13 cellular contexts compared by ENCODE assay signal in genomic region chr14:69980457-69981414, GRCh38.
A peak's percentile ranks its signal among the peaks of the same experiment; 100 is the strongest.
DNase-seq lines count a peak whose midpoint lies in the region; ATAC-seq, FAIRE-seq and TF ChIP-seq lines count a peak whose summit lies in the region.
"Had no signal": no experiment of that assay in that cellular context is flagged by ENCODE, and none has a peak within 500 bp of the region (broad histone marks: within the 10 kb centered on the region; RNA-seq: fewer than 3 reads in every experiment).

No MANE protein-coding gene starts in this region.

- H3K4me2 ChIP-seq in A549 (no peak overlapping the region), keratinocyte (ENCODE audit: control insufficient read depth, extremely low read depth, insufficient read depth, low read depth, low read length) (peak overlapping the region; percentile 17)

- H3K4me3 ChIP-seq in A549 (no peak overlapping the region), keratinocyte (ENCODE audit: control insufficient read depth in 2 of 3, extremely low read depth in 1 of 3, insufficient read depth in 2 of 3, low read depth in 1 of 3, low read length in 3 of 3) (no peak overlapping the region)
- H3K4me3 ChIP-seq: cardiac muscle cell, upper lobe of left lung had no signal

- no peak for TF ChIP-seq RAD21 in A549 (conservative IDR thresholded peaks at IDR 0.05 in 1 of 2, IDR thresholded peaks at IDR 0.05 in 1 of 2)

- ATAC-seq in A549 (no peak), HG02798 (IDR thresholded peaks at IDR 0.05; ENCODE audit: poor library complexity, unreplicated experiment) (no peak)

- TF ChIP-seq CTCF in A549 (IDR thresholded peaks at IDR 0.05) (no peak), keratinocyte (optimal IDR thresholded peaks at IDR 0.05 in 1 of 3, IDR thresholded peaks at IDR 0.05 in 1 of 3, conservative IDR thresholded peaks at IDR 0.05 in 1 of 3; ENCODE audit: extremely low read depth in 1 of 3, insufficient read depth in 2 of 3, low read length in 3 of 3) (no peak)

- WGBS in A549 (ENCODE audit: missing lambda C conversion rate) = 64% methylated on average over 15 of the region's 15 CpGs

- peak overlapping the region; percentile 53 for H3K9ac ChIP-seq in keratinocyte (ENCODE audit: control insufficient read depth, extremely low read depth, insufficient read depth, low read length)

- no peaks in the 10 kb centered on the region for H3K36me3 ChIP-seq in keratinocyte (ENCODE audit: control insufficient read depth in 2 of 2, extremely low read depth in 1 of 2, insufficient read depth in 2 of 2, low read length in 2 of 2)
- H3K36me3 ChIP-seq: cardiac muscle cell, upper lobe of left lung had no signal

- H4K20me1 ChIP-seq in keratinocyte (ENCODE audit: control insufficient read depth, extremely low read depth, insufficient read depth, low read length) = no peaks in the 10 kb centered on the region

- POLR2A ChIA-PET in A549 (lab: Yijun Ruan, JAX) = interaction anchor here (1.0 kb wide), 1 partner anchor 102 kb away, joined by 3 read pairs; the partner anchor contains the start of gene SMOC1

- TF ChIP-seq EP300 in A549 (IDR thresholded peaks at IDR 0.05) = no peak

- FAIRE-seq in A549 (lab: Jason Lieb, UNC) (no peak), keratinocyte (lab: Jason Lieb, UNC) (peak; percentile 95)
- FAIRE-seq: A204.1 had no signal

- dilution Hi-C loops in keratinocyte (cut with MboI; ENCODE audit: extremely low pct_ligation_motif_present, low sequenced_read_pairs) = no loop called here

- H3K27me3 ChIP-seq in keratinocyte (ENCODE audit: control insufficient read depth, extremely low read depth, insufficient read depth, low read length) = no peaks in the 10 kb centered on the region
- H3K27me3 ChIP-seq: cardiac muscle cell, upper lobe of left lung had no signal

- CTCF ChIA-PET in A549 (lab: Yijun Ruan, JAX) = interaction anchor here (1.8 kb wide), 1 partner anchor 93 kb away, joined by 5 read pairs; no protein-coding TSS in a partner anchor

- H2AFZ ChIP-seq in keratinocyte (ENCODE audit: control insufficient read depth, low read length) = peak overlapping the region; percentile 27

- no peaks in the 10 kb centered on the region for H3K79me2 ChIP-seq in keratinocyte (ENCODE audit: control insufficient read depth, insufficient read depth, low read length)

- TF ChIP-seq POLR2A in A549 (IDR thresholded peaks at IDR 0.05; ENCODE audit: low read length) = no peak

- H3K9me3 ChIP-seq in A549 (no peaks in the 10 kb centered on the region), keratinocyte (ENCODE audit: control insufficient read depth, low read depth, low read length) (no peaks in the 10 kb centered on the region)
- H3K9me3 ChIP-seq: upper lobe of left lung had no signal

- peaks cover 38% of the 10 kb centered on the region for H3K4me1 ChIP-seq in A549
- H3K4me1 ChIP-seq in keratinocyte (ENCODE audit: control insufficient read depth, extremely low read depth, insufficient read depth, low read length) = peaks cover 41% of the 10 kb centered on the region
- H3K4me1 ChIP-seq: upper lobe of left lung had no signal

- DNase-seq in A549 (ENCODE audit: low read depth in 1 of 2, low spot score in 1 of 2) (no peak), NCI-H2029 (lab: John Stamatoyannopoulos, UW) (peak; percentile 59), amygdala (lab: John Stamatoyannopoulos, UW) (peak in 44 of 56 donors; percentile 9 to 79 (median 45)), keratinocyte (ENCODE audit: low read depth, low spot score) (peak; percentile 84), OCI-M1 (lab: John Stamatoyannopoulos, UW) (no peak)
- no peak for DNase-seq in activated CD4-positive, alpha-beta T cell treated with anti-CD3 and anti-CD28 coated beads for 4 hours
- no peak for DNase-seq in NK-92 treated with Interleukin-12 subunit alpha and Interleukin-12 subunit beta, amount 100 ng/mL, for 24 hours (lab: John Stamatoyannopoulos, UW)
- DNase-seq: activated CD4-positive, alpha-beta T cell treated with anti-CD3 and anti-CD28 coated beads for 48 hours; DND-41; upper lobe of left lung had no signal

- no peaks in the 10 kb centered on the region for H3K9me1 ChIP-seq in keratinocyte (ENCODE audit: control insufficient read depth, extremely low read depth, insufficient read depth, low read length)

- H3K27ac ChIP-seq in A549 (peak overlapping the region; percentile 50 to 54; a peak in 5 of 6 replicates), keratinocyte (ENCODE audit: control insufficient read depth, insufficient read depth, low read length) (peak overlapping the region; percentile 75)
- H3K27ac ChIP-seq: cardiac muscle cell, upper lobe of left lung had no signal

TF ChIP-seq in A549, 52 proteins besides CTCF, POLR2A, EP300 and RAD21:
- TF ChIP-seq FOSL2 (IDR thresholded peaks at IDR 0.05) (no peak), FOSL2 (CRISPR knock-in tag; IDR thresholded peaks at IDR 0.05) (no peak), HOXB5 (CRISPR knock-in tag; IDR thresholded peaks at IDR 0.05) (no peak), JUNB (IDR thresholded peaks at IDR 0.05) (no peak), HOXA7 (CRISPR knock-in tag; IDR thresholded peaks at IDR 0.05) (no peak), MAZ (IDR thresholded peaks at IDR 0.05; ENCODE audit: borderline replicate concordance, low read depth, low read length) (no peak), PHF8 (IDR thresholded peaks at IDR 0.05; ENCODE audit: borderline replicate concordance, low read depth) (no peak), ELK1 (IDR thresholded peaks at IDR 0.05; ENCODE audit: low read depth, low read length) (no peak), BCL3 (IDR thresholded peaks at IDR 0.05) (no peak), TP53 (CRISPR knock-in tag; IDR thresholded peaks at IDR 0.05) (no peak)
- TF ChIP-seq, protein P1, sequence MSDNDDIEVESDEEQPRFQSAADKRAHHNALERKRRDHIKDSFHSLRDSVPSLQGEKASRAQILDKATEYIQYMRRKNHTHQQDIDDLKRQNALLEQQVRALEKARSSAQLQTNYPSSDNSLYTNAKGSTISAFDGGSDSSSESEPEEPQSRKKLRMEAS (IDR thresholded peaks at IDR 0.05) = no peak

Comparison
In these comparisons a context has a peak if more than half of its experiments do, and no peak if none do; other contexts are left out.
1. DNase-seq: peak in NCI-H2029 (single experiment), amygdala (44 of 56) and keratinocyte (single experiment); none in A549 (0 of 2), activated CD4-positive, alpha-beta T cell treated with anti-CD3 and anti-CD28 coated beads for 4 hours (0 of 2), NK-92 treated with Interleukin-12 subunit alpha and Interleukin-12 subunit beta, amount 100 ng/mL, for 24 hours (single experiment) and OCI-M1 (single experiment).